In genomic region chr18:5973079-5973478, GRCh38 we compare ENCODE assay signal across 17 cellular contexts.
"Had no signal": no experiment of that assay in that cellular context is flagged by ENCODE, and none has a peak within 500 bp of the region (broad histone marks: within the 10 kb centered on the region; RNA-seq: fewer than 3 reads in every experiment).

No MANE protein-coding gene starts in this region.

- DNase-seq: activated B cell treated with CpG ODN at 0.5 μM for 24 hours; activated CD4-positive, alpha-beta memory T cell treated with anti-CD3 and anti-CD28 coated beads for 36 hours; activated CD4-positive, alpha-beta T cell treated with anti-CD3 and anti-CD28 coated beads for 4 hours; activated naive CD8-positive, alpha-beta T cell treated with anti-CD3 and anti-CD28 coated beads, Interleukin-2, amount 10 ng/mL, durations not matched to agents 7 days and 5 days; activated T-cell treated with anti-CD3 and anti-CD28 coated beads for 4 hours; amygdala; effector memory CD4-positive, alpha-beta T cell; esophagus squamous epithelium; mesendoderm; naive thymus-derived CD4-positive, alpha-beta T cell; ovary; psoas muscle; right cardiac atrium; stimulated activated CD4-positive, alpha-beta T cell treated with anti-CD3 and anti-CD28 coated beads, Interleukin-2, amount 100 ng/mL, for 24 hours; stimulated activated naive CD8-positive, alpha-beta T cell treated with anti-CD3 and anti-CD28 coated beads, Interleukin-15, Interleukin-2, amounts not matched to agents 100 U/mL and 50 U/mL, for 24 hours; transverse colon; uterus had no signal

- ATAC-seq: naive thymus-derived CD4-positive, alpha-beta T cell; psoas muscle; stimulated activated naive CD8-positive, alpha-beta T cell treated with anti-CD3 and anti-CD28 coated beads, Interleukin-15, Interleukin-2, amounts not matched to agents 100 U/mL and 50 U/mL, for 24 hours had no signal
